In the genomic region with DNA sequence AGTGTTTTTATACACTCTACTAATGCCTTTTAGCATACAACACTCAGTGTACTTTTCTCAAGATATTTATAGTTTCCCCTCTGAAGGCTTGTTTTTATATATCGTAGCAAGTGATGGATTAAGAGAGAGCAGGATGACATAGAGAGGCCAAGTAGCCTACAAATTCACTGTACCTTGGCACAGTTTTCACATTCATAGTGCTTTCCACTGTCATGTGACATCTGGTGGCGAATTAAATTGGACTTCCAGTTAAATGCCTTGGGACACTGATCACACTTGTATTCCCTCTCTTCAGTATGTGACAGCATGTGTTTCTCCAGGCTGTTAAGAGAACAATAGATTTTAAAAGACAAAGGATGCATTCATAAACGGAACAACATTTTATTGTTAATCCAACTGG, we compare ENCODE assay signal across 14 cellular contexts.
A peak's percentile ranks its signal among the peaks of the same experiment; 100 is the strongest.
DNase-seq lines count a peak whose midpoint lies in the region; ATAC-seq lines count a peak whose summit lies in the region.
"Had no signal": no experiment of that assay in that cellular context is flagged by ENCODE, and none has a peak within 500 bp of the region (broad histone marks: within the 10 kb centered on the region; RNA-seq: fewer than 3 reads in every experiment).

No MANE protein-coding gene starts in this region.

- H3K9me2 ChIP-seq in GM23248 (ENCODE audit: insufficient read depth), result no peaks in the 10 kb centered on the region

- H3K4me3 ChIP-seq in GM23248, result no peak overlapping the region
- H3K4me3 ChIP-seq: HAP-1 had no signal

- DNase-seq in COR-L47 (lab: John Stamatoyannopoulos, UW) (peak; percentile 4), GM23248 (no peak), RPMI7951 (ENCODE audit: low read depth) (peak; percentile 36), medulla oblongata (ENCODE audit: extremely low spot score) (peak; percentile 34), DMS153 (lab: John Stamatoyannopoulos, UW) (no peak), cerebellum (ENCODE audit: low spot score) (no peak)
- DNase-seq: ACHN; CD4-positive, CD25-positive, alpha-beta regulatory T cell; NCI-H1048; NCI-H146; NCI-H2107 had no signal

- peak overlapping the region; percentile 32; the same call in 1 of the 2 replicates for H2AFZ ChIP-seq in GM23248

- no peak overlapping the region for H3K4me2 ChIP-seq in GM23248 (ENCODE audit: unreplicated experiment)

- H3F3A ChIP-seq in GM23248 (ENCODE audit: insufficient read depth), result no peaks in the 10 kb centered on the region

- WGBS in GM23248 (ENCODE audit: low coverage in 1 of 2, low lambda C conversion rate in 2 of 2, missing lambda C conversion rate in 2 of 2), 2 experiments, result 35 to 40% methylated on average over 3 of the region's 3 CpGs

- H3K9ac ChIP-seq in GM23248, result no peak overlapping the region

- ATAC-seq in HG02884 (IDR thresholded peaks at IDR 0.05; ENCODE audit: unreplicated experiment), result no peak
- no peak for ATAC-seq in activated CD4-positive, CD25-positive, alpha-beta regulatory T cell treated with anti-CD3 and anti-CD28 coated beads, Interleukin-2, amount 50 U/mL, for 24 hours

- H3K79me2 ChIP-seq in GM23248 (ENCODE audit: insufficient read depth), result no peaks in the 10 kb centered on the region

- H4K20me1 ChIP-seq in GM23248 (ENCODE audit: insufficient read depth), result no peaks in the 10 kb centered on the region

- H3K36me3 ChIP-seq in GM23248 (ENCODE audit: low read depth), result no peaks in the 10 kb centered on the region
- H3K36me3 ChIP-seq: HAP-1 had no signal

- no peaks in the 10 kb centered on the region for H3K27me3 ChIP-seq in GM23248 (replicated peaks; ENCODE audit: insufficient read depth)

- no peaks in the 10 kb centered on the region for H3K9me3 ChIP-seq in GM23248 (ENCODE audit: low read depth)
- H3K9me3 ChIP-seq: HAP-1 had no signal

- H3K4me1 ChIP-seq in GM23248 (ENCODE audit: insufficient read depth), result peaks cover 10% of the 10 kb centered on the region

- H3K27ac ChIP-seq in GM23248, result no peak overlapping the region

- in situ Hi-C loops in GM23248 (cut with MboI), result loop anchor here (25.0 kb wide), 1 partner anchor 1035 kb away; a partner anchor contains a TSS

Comparison
In these comparisons a context has a peak if more than half of its experiments do, and no peak if none do; other contexts are left out.
1. DNase-seq: peak in COR-L47 (single experiment), RPMI7951 (single experiment) and medulla oblongata (single experiment); none in GM23248 (single experiment), DMS153 (single experiment) and cerebellum (single experiment).